22 cellular contexts compared by ENCODE assay signal in genomic region chr2:10752236-10752635, GRCh38. TPM values are rescaled to one million over a fixed set of nuclear protein-coding genes. Genes with fewer than 3 reads are reported as not detected.
"Had no signal": no experiment of that assay in that cellular context is flagged by ENCODE, and none has a peak within 500 bp of the region (broad histone marks: within the 10 kb centered on the region; RNA-seq: fewer than 3 reads in every experiment).

No MANE protein-coding gene starts in this region.

- H3K9me3 ChIP-seq: gastroesophageal sphincter, heart left ventricle, pancreas, thyroid gland, uterus had no signal

- H3K4me3 Mint-ChIP-seq: dendritic cell treated with granulocyte-macrophage colony-stimulating factor and Interleukin-4, amounts not matched to agents 40 ng/mL and 50 ng/mL, for 4 days; immature natural killer cell; natural killer cell; T-cell had no signal

- H3K27ac ChIP-seq: gastroesophageal sphincter, heart left ventricle, pancreas, thyroid gland, uterus had no signal

- H3K4me1 ChIP-seq: gastroesophageal sphincter, heart left ventricle, pancreas, thyroid gland, uterus had no signal

- H3K9me3 Mint-ChIP-seq: dendritic cell treated with granulocyte-macrophage colony-stimulating factor and Interleukin-4, amounts not matched to agents 40 ng/mL and 50 ng/mL, for 4 days; immature natural killer cell; natural killer cell; T-cell had no signal

- H3K27me3 ChIP-seq: pancreas, thyroid gland, uterus had no signal

- H3K36me3 Mint-ChIP-seq: immature natural killer cell, natural killer cell, T-cell had no signal

- H3K4me3 ChIP-seq: gastroesophageal sphincter, heart left ventricle, pancreas, thyroid gland, uterus had no signal

- H3K4me1 Mint-ChIP-seq: immature natural killer cell, natural killer cell, T-cell had no signal

- ATAC-seq: activated CD4-positive, CD25-positive, alpha-beta regulatory T cell treated with anti-CD3 and anti-CD28 coated beads, Interleukin-2, amount 50 U/mL, for 24 hours; esophagus mucosa; gastroesophageal sphincter; heart left ventricle; natural killer cell; pancreas; T-cell had no signal

- H3K36me3 ChIP-seq: gastroesophageal sphincter, heart left ventricle, pancreas, thyroid gland, uterus had no signal

- DNase-seq: activated CD4-positive, alpha-beta T cell treated with anti-CD3 and anti-CD28 coated beads, Interleukin-2, amount 50 U/mL, for 1 hour; activated CD8-positive, alpha-beta memory T cell treated with anti-CD3 and anti-CD28 coated beads, Interleukin-2, amount 50 U/mL, for 4 hours; activated effector memory CD4-positive, alpha-beta T cell treated with Interleukin-2 at 50 U/mL for 16 hours; activated naive CD4-positive, alpha-beta T cell treated with anti-CD3 and anti-CD28 coated beads, Interleukin-2, amount 50 U/mL, for 16 hours; activated T-cell treated with anti-CD3 and anti-CD28 coated beads, Interleukin-2, amount 50 U/mL, for 48 hours; effector CD8-positive, alpha-beta T cell; immature natural killer cell; mesenchymal stem cell; natural killer cell; pancreas; stimulated activated CD4-positive, alpha-beta T cell treated with anti-CD3 and anti-CD28 coated beads, Interleukin-12 subunit alpha, Interleukin-12 subunit beta, amount 100 ng/mL, for 4 hours; stimulated activated CD4-positive, alpha-beta T cell treated with anti-CD3 and anti-CD28 coated beads, Interleukin-1b, Interleukin-23, amount 100 ng/mL, for 48 hours; stimulated activated CD8-positive, alpha-beta memory T cell treated with anti-CD3 and anti-CD28 coated beads, Interleukin-4, amount 100 ng/mL, for 48 hours; stimulated activated naive CD4-positive, alpha-beta T cell treated with Interleukin-2 at 50 U/mL for 16 hours; T-cell; thyroid gland; uterus had no signal

- H3K27ac Mint-ChIP-seq: dendritic cell treated with granulocyte-macrophage colony-stimulating factor and Interleukin-4, amounts not matched to agents 40 ng/mL and 50 ng/mL, for 4 days; immature natural killer cell; natural killer cell; T-cell had no signal

RNA-seq across cellular contexts. Expression of gene ATP6V1C2, which starts 30.8 kb away (rescaled TPM):
- total RNA-seq: thyroid gland had no signal
